ENCODE assay signal across 8 cellular contexts in the genomic region with DNA sequence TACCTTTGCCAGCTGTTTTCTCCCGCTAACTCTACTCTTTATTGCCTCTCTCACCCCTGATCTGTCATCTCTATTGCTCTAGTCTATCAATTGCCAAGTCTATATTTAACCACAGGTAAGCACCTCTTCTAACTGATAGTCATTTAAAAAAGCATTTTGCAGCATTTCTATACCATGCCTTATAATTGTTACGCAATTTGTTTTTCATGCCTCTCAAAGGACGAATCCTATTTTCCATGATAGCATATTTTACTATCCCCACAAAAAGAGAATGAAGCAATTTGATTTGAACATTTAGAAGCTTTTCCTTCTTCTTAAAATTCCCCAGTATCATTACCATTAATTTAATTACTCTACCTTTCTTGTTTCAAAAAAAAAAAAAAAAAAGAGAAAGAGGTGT.
"Had no signal": no experiment of that assay in that cellular context is flagged by ENCODE, and none has a peak within 500 bp of the region (broad histone marks: within the 10 kb centered on the region; RNA-seq: fewer than 3 reads in every experiment).

No MANE protein-coding gene starts in this region.

- H3K36me3 ChIP-seq: HAP-1 had no signal

- H3K4me3 ChIP-seq: GM23248, HAP-1 had no signal

- H3K4me1 ChIP-seq: HAP-1 had no signal

- H3K27ac Mint-ChIP-seq: HFFc6, IgD-negative memory B cell had no signal

- DNase-seq: GM23248, H7, HFFc6, KG1 had no signal

- H3K27ac ChIP-seq: GM23248, HL-60 had no signal

- H3K9me3 ChIP-seq: HAP-1 had no signal

- H3K36me3 Mint-ChIP-seq: IgD-negative memory B cell had no signal

- H3K9ac ChIP-seq: GM23248 had no signal

- H3K4me1 Mint-ChIP-seq: IgD-negative memory B cell had no signal

- H3K4me3 Mint-ChIP-seq: HFFc6, IgD-negative memory B cell had no signal

- H2AFZ ChIP-seq: GM23248 had no signal

- ATAC-seq: HCT116 had no signal

- H3K27me3 Mint-ChIP-seq: IgD-negative memory B cell had no signal
